ENCODE assay signal across 17 cellular contexts in genomic region chr18:10033038-10033437, GRCh38.
DNase-seq lines count a peak whose midpoint lies in the region; ATAC-seq and TF ChIP-seq lines count a peak whose summit lies in the region.
"Had no signal": no experiment of that assay in that cellular context is flagged by ENCODE, and none has a peak within 500 bp of the region (broad histone marks: within the 10 kb centered on the region; RNA-seq: fewer than 3 reads in every experiment).

No MANE protein-coding gene starts in this region.

- H3K9me3 Mint-ChIP-seq in H9 (no peaks in the 10 kb centered on the region), immature natural killer cell (no peaks in the 10 kb centered on the region)
- no peaks in the 10 kb centered on the region for H3K9me3 Mint-ChIP-seq in activated CD8-positive, alpha-beta T cell treated with anti-CD3 and anti-CD28 coated beads, Interleukin-2, amount 10 ng/mL, durations not matched to agents 7 days and 5 days (ENCODE audit: insufficient read depth)
- no peaks in the 10 kb centered on the region for H3K9me3 Mint-ChIP-seq in stimulated activated naive B cell treated with anti-CD40 and anti-IgM and Interleukin-4, amounts not matched to agents 10 μg/mL and 1 μg/mL and 100 μg/mL, for 72 hours

- H3K27ac Mint-ChIP-seq in H9 (no peak overlapping the region), immature natural killer cell (peak overlapping the region in 3 of 6 donors; percentile 38 to 81 (median 65))
- H3K27ac Mint-ChIP-seq in activated CD8-positive, alpha-beta T cell treated with anti-CD3 and anti-CD28 coated beads, Interleukin-2, amount 10 ng/mL, durations not matched to agents 7 days and 5 days, result peak overlapping the region; percentile 60
- H3K27ac Mint-ChIP-seq in stimulated activated naive B cell treated with anti-CD40 and anti-IgM and Interleukin-4, amounts not matched to agents 10 μg/mL and 1 μg/mL and 100 μg/mL, for 72 hours, result peak overlapping the region; percentile 90

- no peak overlapping the region for H3T11ph ChIP-seq in H9 (ENCODE audit: low read length)

- H4K91ac ChIP-seq in H9 (ENCODE audit: insufficient read length, low read depth, low read length), result no peak overlapping the region

- peak overlapping the region; percentile 13 for H3K4me2 ChIP-seq in H9 (ENCODE audit: insufficient read depth, insufficient read length, low read length)

- peaks cover 2% of the 10 kb centered on the region for H3K23me2 ChIP-seq in H9 (ENCODE audit: insufficient read length, low read depth, low read length, poor library complexity, severe bottlenecking)

- H4K5ac ChIP-seq in H9 (ENCODE audit: insufficient read length, low read depth, low read length), result no peak overlapping the region

- H3K27ac ChIP-seq in H9 (ENCODE audit: insufficient read length, low read depth, low read length) (no peak overlapping the region), right lobe of liver (no peak overlapping the region)
- H3K27ac ChIP-seq: colonic mucosa had no signal

- WGBS in H9 (ENCODE audit: extremely low coverage, insufficient read length, low lambda C conversion rate), result no CpG with 5 or more reads among the region's 9 CpGs
- 70% methylated on average over 3 of the region's 9 CpGs for WGBS in right lobe of liver (ENCODE audit: insufficient coverage, low coverage, low lambda C conversion rate, missing lambda C conversion rate)

- no peak overlapping the region for H3K9ac ChIP-seq in H9 (ENCODE audit: extremely low read depth, insufficient read length, low read length)

- CTCF ChIA-PET in activated CD8-positive, alpha-beta T cell treated with anti-CD3 and anti-CD28 coated beads, Interleukin-2, amount 10 ng/mL, durations not matched to agents 7 days and 5 days (lab: Charles Lee), result interaction anchor here (1.0 to 1.6 kb wide), 5 partner anchors 15 to 502 kb away, joined by 3 to 4 read pairs (median 3); no protein-coding TSS in a partner anchor

- DNase-seq in H9 (no peak), immature natural killer cell (no peak), right lobe of liver (no peak), NCI-H2029 (lab: John Stamatoyannopoulos, UW) (no peak), DMS 273 (lab: John Stamatoyannopoulos, UW; ENCODE audit: unreplicated experiment) (no peak), NCI-H2196 treated with DMSO at 0.1 percent for 48 hours (lab: John Stamatoyannopoulos, UW; ENCODE audit: unreplicated experiment) (no peak)
- DNase-seq in activated CD8-positive, alpha-beta T cell treated with anti-CD3 and anti-CD28 coated beads, Interleukin-2, amount 10 ng/mL, durations not matched to agents 7 days and 5 days, result no peak
- DNase-seq in stimulated activated naive B cell treated with anti-CD40 and anti-IgM and Interleukin-4, amounts not matched to agents 10 μg/mL and 1 μg/mL and 100 μg/mL, for 72 hours, result no peak
- DNase-seq: activated CD4-positive, alpha-beta T cell treated with anti-CD3 and anti-CD28 coated beads, Interleukin-2, amount 50 U/mL, for 48 hours; colonic mucosa; GOT3; Kasumi-1; NCI-H1694; NCI-H69; RPMI8226; stimulated activated CD4-positive, alpha-beta T cell treated with anti-CD3 and anti-CD28 coated beads, Interleukin-2, amount 100 ng/mL, for 48 hours had no signal

- TF ChIP-seq CTCF in H9 (conservative IDR thresholded peaks at IDR 0.05) (no peak), right lobe of liver (IDR thresholded peaks at IDR 0.05) (no peak)

- H3K4me3 ChIP-seq in right lobe of liver, result no peak overlapping the region
- H3K4me3 ChIP-seq: colonic mucosa had no signal

- no peak overlapping the region for H2AFZ ChIP-seq in H9 (ENCODE audit: low read length)

- H3K27me3 Mint-ChIP-seq in H9 (ENCODE audit: low read depth) (peaks cover 9% of the 10 kb centered on the region), immature natural killer cell (ENCODE audit: low read depth in 3 of 3) (peaks cover 0 to 3% (median 2%) of the 10 kb centered on the region in 3 donors)
- peaks cover 6% of the 10 kb centered on the region for H3K27me3 Mint-ChIP-seq in activated CD8-positive, alpha-beta T cell treated with anti-CD3 and anti-CD28 coated beads, Interleukin-2, amount 10 ng/mL, durations not matched to agents 7 days and 5 days (ENCODE audit: low read depth)
- no peaks in the 10 kb centered on the region for H3K27me3 Mint-ChIP-seq in stimulated activated naive B cell treated with anti-CD40 and anti-IgM and Interleukin-4, amounts not matched to agents 10 μg/mL and 1 μg/mL and 100 μg/mL, for 72 hours

- H3K4me3 Mint-ChIP-seq in H9 (peak overlapping the region in 1 of 2 experiments; percentile 41; a peak in 1 of 5 replicates), immature natural killer cell (peak overlapping the region; percentile 75 to 83 (median 78))
- peak overlapping the region; percentile 47 for H3K4me3 Mint-ChIP-seq in activated CD8-positive, alpha-beta T cell treated with anti-CD3 and anti-CD28 coated beads, Interleukin-2, amount 10 ng/mL, durations not matched to agents 7 days and 5 days
- H3K4me3 Mint-ChIP-seq in stimulated activated naive B cell treated with anti-CD40 and anti-IgM and Interleukin-4, amounts not matched to agents 10 μg/mL and 1 μg/mL and 100 μg/mL, for 72 hours, result peak overlapping the region; percentile 79 to 86

- H3K4me1 ChIP-seq in H9 (ENCODE audit: insufficient read depth, low read length) (no peaks in the 10 kb centered on the region; the same call in 1 of the 2 replicates), right lobe of liver (no peaks in the 10 kb centered on the region)
- H3K4me1 ChIP-seq: colonic mucosa had no signal

- TF ChIP-seq POLR2A in right lobe of liver (IDR thresholded peaks at IDR 0.05), result no peak

- H3K36me3 ChIP-seq in right lobe of liver, result no peaks in the 10 kb centered on the region
- H3K36me3 ChIP-seq: colonic mucosa had no signal

- no peak overlapping the region for H3K56ac ChIP-seq in H9 (ENCODE audit: insufficient read length, low read depth, low read length)

- POLR2A ChIA-PET in activated CD8-positive, alpha-beta T cell treated with anti-CD3 and anti-CD28 coated beads, Interleukin-2, amount 10 ng/mL, durations not matched to agents 7 days and 5 days (lab: Charles Lee), result no interaction called here

- H3K9me3 ChIP-seq in H9 (ENCODE audit: control insufficient read depth, low read depth, low read length) (no peaks in the 10 kb centered on the region), right lobe of liver (no peaks in the 10 kb centered on the region)
- H3K9me3 ChIP-seq: colonic mucosa had no signal

- H3K79me2 ChIP-seq in H9 (ENCODE audit: insufficient read depth, low read length), result no peaks in the 10 kb centered on the region

- H2AK5ac ChIP-seq in H9 (ENCODE audit: insufficient read length, low read length), result no peak overlapping the region

- no peak overlapping the region for H2BK5ac ChIP-seq in H9 (ENCODE audit: insufficient read length, low read length)

- H2BK12ac ChIP-seq in H9 (ENCODE audit: insufficient read length, low read depth, low read length), result no peak overlapping the region

- no peak overlapping the region for H4K8ac ChIP-seq in H9 (replicated peaks; ENCODE audit: insufficient read length, low read depth, low read length)

- H3K4ac ChIP-seq in H9 (ENCODE audit: low read depth, low read length), result no peak overlapping the region

- H3K18ac ChIP-seq in H9 (ENCODE audit: insufficient read length, low read depth, low read length), result no peak overlapping the region

- no peak overlapping the region for H2BK15ac ChIP-seq in H9 (ENCODE audit: low read depth, low read length)

- no peak overlapping the region for H3K14ac ChIP-seq in H9 (ENCODE audit: insufficient read depth, low read length)

- no peak overlapping the region for H2BK120ac ChIP-seq in H9 (ENCODE audit: low read depth, low read length, poor library complexity, severe bottlenecking)

- no peak for ATAC-seq in activated CD8-positive, alpha-beta T cell treated with anti-CD3 and anti-CD28 coated beads, Interleukin-2, amount 10 ng/mL, durations not matched to agents 7 days and 5 days
- peak in 1 of 2 donors; percentile 1 for ATAC-seq in stimulated activated naive B cell treated with anti-CD40 and anti-IgM and Interleukin-4, amounts not matched to agents 10 μg/mL and 1 μg/mL and 100 μg/mL, for 72 hours (replicated peaks)
- ATAC-seq in right lobe of liver, result no peak

- H3K27me3 ChIP-seq in H9 (ENCODE audit: insufficient read depth, low read length) (no peaks in the 10 kb centered on the region), right lobe of liver (no peaks in the 10 kb centered on the region)
- H3K27me3 ChIP-seq: colonic mucosa had no signal

- no peak overlapping the region for H2BK20ac ChIP-seq in H9 (ENCODE audit: low read depth, low read length, poor library complexity, severe bottlenecking)

- no peaks in the 10 kb centered on the region for H4K20me1 ChIP-seq in H9 (ENCODE audit: control insufficient read depth, insufficient read depth, insufficient read length)

- H3K4me1 Mint-ChIP-seq in H9 (peaks cover 6 to 7% of the 10 kb centered on the region in 2 experiments; a peak in 3 of 4 replicates), immature natural killer cell (peaks cover 6 to 8% of the 10 kb centered on the region in 2 donors)
- peaks cover 6% of the 10 kb centered on the region for H3K4me1 Mint-ChIP-seq in activated CD8-positive, alpha-beta T cell treated with anti-CD3 and anti-CD28 coated beads, Interleukin-2, amount 10 ng/mL, durations not matched to agents 7 days and 5 days (ENCODE audit: low read depth)
- H3K4me1 Mint-ChIP-seq in stimulated activated naive B cell treated with anti-CD40 and anti-IgM and Interleukin-4, amounts not matched to agents 10 μg/mL and 1 μg/mL and 100 μg/mL, for 72 hours, result peaks cover 5 to 12% of the 10 kb centered on the region in 2 donors

- no peaks in the 10 kb centered on the region for H3K36me3 Mint-ChIP-seq in H9 (ENCODE audit: insufficient read depth in 1 of 3, low read depth in 3 of 3)
- no peaks in the 10 kb centered on the region for H3K36me3 Mint-ChIP-seq in activated CD8-positive, alpha-beta T cell treated with anti-CD3 and anti-CD28 coated beads, Interleukin-2, amount 10 ng/mL, durations not matched to agents 7 days and 5 days (ENCODE audit: low read depth)
- H3K36me3 Mint-ChIP-seq in immature natural killer cell, result no peaks in the 10 kb centered on the region
- H3K36me3 Mint-ChIP-seq in stimulated activated naive B cell treated with anti-CD40 and anti-IgM and Interleukin-4, amounts not matched to agents 10 μg/mL and 1 μg/mL and 100 μg/mL, for 72 hours, result peaks cover 0 to 2% of the 10 kb centered on the region in 2 donors
- H3K36me3 Mint-ChIP-seq: CD8-positive, alpha-beta memory T cell had no signal

- intact Hi-C loops in right lobe of liver (cut with DNase I), result no loop called here

- no peak overlapping the region for H3K23ac ChIP-seq in H9 (ENCODE audit: insufficient read length, low read depth, low read length)

- no peaks in the 10 kb centered on the region for H3K79me1 ChIP-seq in H9 (ENCODE audit: insufficient read depth, low read depth, low read length, poor library complexity, severe bottlenecking)

Comparison
In these comparisons a context has a peak if more than half of its experiments do, and no peak if none do; other contexts are left out.
1. H3K27ac Mint-ChIP-seq: peak in activated CD8-positive, alpha-beta T cell treated with anti-CD3 and anti-CD28 coated beads, Interleukin-2, amount 10 ng/mL, durations not matched to agents 7 days and 5 days (single experiment) and stimulated activated naive B cell treated with anti-CD40 and anti-IgM and Interleukin-4, amounts not matched to agents 10 μg/mL and 1 μg/mL and 100 μg/mL, for 72 hours (single experiment); none in H9 (0 of 3).